ENCODE assay signal across 24 cellular contexts in the genomic region with DNA sequence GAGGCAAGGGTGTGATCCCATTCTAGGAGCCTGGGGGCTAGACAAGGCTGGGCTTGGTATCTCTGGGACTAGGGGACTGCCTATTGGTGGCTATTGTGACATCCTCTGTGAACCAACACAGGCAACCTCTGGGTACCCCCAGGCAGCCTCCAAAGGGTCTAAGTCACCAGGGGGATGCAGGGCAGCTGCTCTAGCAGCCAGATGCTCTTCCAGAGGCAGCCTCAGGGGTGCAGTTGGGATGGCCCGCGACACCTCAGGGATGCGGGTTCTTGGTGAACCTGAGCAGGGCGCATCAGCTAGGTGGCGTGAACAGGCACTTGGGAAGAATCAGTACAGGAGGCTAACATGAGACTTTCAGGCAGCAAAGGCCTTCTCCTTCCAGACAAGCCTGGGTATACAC. TPM values are rescaled to one million over a fixed set of nuclear protein-coding genes. Genes with fewer than 3 reads are reported as not detected.
DNase-seq lines count a peak whose midpoint lies in the region; ATAC-seq, FAIRE-seq and TF ChIP-seq lines count a peak whose summit lies in the region.
"Had no signal": no experiment of that assay in that cellular context is flagged by ENCODE, and none has a peak within 500 bp of the region (broad histone marks: within the 10 kb centered on the region; RNA-seq: fewer than 3 reads in every experiment).

No MANE protein-coding gene starts in this region.

- H3K79me2 ChIP-seq in GM23338 (replicated peaks; ENCODE audit: insufficient read depth) (no peaks in the 10 kb centered on the region), neural progenitor cell (ENCODE audit: low read depth) (no peaks in the 10 kb centered on the region), Karpas-422 (ENCODE audit: low read length) (peaks cover 8% of the 10 kb centered on the region)
- H3K79me2 ChIP-seq: hepatocyte had no signal

- FAIRE-seq in D721Med (lab: Jason Lieb, UNC), result no peak
- FAIRE-seq: islet of Langerhans had no signal

- H3K9me2 ChIP-seq in GM23338 (ENCODE audit: insufficient read depth) (no peaks in the 10 kb centered on the region), Karpas-422 (replicated peaks; ENCODE audit: insufficient read depth, low read length) (no peaks in the 10 kb centered on the region)

- no peak for ATAC-seq in CD4-positive, CD25-positive, alpha-beta regulatory T cell (ENCODE audit: low read depth in 2 of 2)
- ATAC-seq in GM23338, result no peak
- no peak for ATAC-seq in central memory CD8-positive, alpha-beta T cell (replicated peaks; ENCODE audit: extremely low read depth, poor library complexity, severe bottlenecking)
- ATAC-seq: foreskin keratinocyte, left ventricle myocardium superior had no signal

- H3K4me1 ChIP-seq in CD4-positive, CD25-positive, alpha-beta regulatory T cell (ENCODE audit: control insufficient read depth, insufficient read depth, low read length, poor library complexity, severe bottlenecking), result peaks cover 26% of the 10 kb centered on the region
- H3K4me1 ChIP-seq in GM23338 (ENCODE audit: insufficient read depth) (peaks cover 11% of the 10 kb centered on the region), neural progenitor cell (peaks cover 16% of the 10 kb centered on the region), Karpas-422 (ENCODE audit: low read length) (peaks cover 12% of the 10 kb centered on the region)
- H3K4me1 ChIP-seq: foreskin keratinocyte had no signal

- H3K27ac Mint-ChIP-seq in CD4-positive, CD25-positive, alpha-beta regulatory T cell, result peak overlapping the region; percentile 8 to 60 (median 38)
- H3K27ac Mint-ChIP-seq in GM23338, result no peak overlapping the region
- no peak overlapping the region for H3K27ac Mint-ChIP-seq in central memory CD8-positive, alpha-beta T cell (ENCODE audit: low read depth)
- H3K27ac Mint-ChIP-seq in neural progenitor cell, result no peak overlapping the region
- H3K27ac Mint-ChIP-seq: mesothelial cell of epicardium; stimulated activated naive CD8-positive, alpha-beta T cell treated with anti-CD3 and anti-CD28 coated beads, Interleukin-15, Interleukin-2, amounts not matched to agents 100 ng/mL and 50 ng/mL, for 24 hours had no signal

- H3K9ac ChIP-seq in neural progenitor cell (no peak overlapping the region), Karpas-422 (ENCODE audit: low read length) (no peak overlapping the region)

- no peak overlapping the region for H3K27ac ChIP-seq in CD4-positive, CD25-positive, alpha-beta regulatory T cell (ENCODE audit: insufficient read depth, low read length, poor library complexity, severe bottlenecking)
- no peak overlapping the region for H3K27ac ChIP-seq in GM23338 (ENCODE audit: low read depth)
- H3K27ac ChIP-seq in neural progenitor cell, result no peak overlapping the region
- no peak overlapping the region for H3K27ac ChIP-seq in Karpas-422 (ENCODE audit: low read length)
- H3K27ac ChIP-seq: foreskin keratinocyte, hepatocyte had no signal

- H4K20me1 ChIP-seq in GM23338 (replicated peaks; ENCODE audit: insufficient read depth), result no peaks in the 10 kb centered on the region
- H4K20me1 ChIP-seq in neural progenitor cell (ENCODE audit: low read depth), result peaks cover 6% of the 10 kb centered on the region
- no peaks in the 10 kb centered on the region for H4K20me1 ChIP-seq in Karpas-422 (ENCODE audit: insufficient read depth, low read depth, low read length)

- H2AFZ ChIP-seq in GM23338 (no peak overlapping the region), neural progenitor cell (replicated peaks) (no peak overlapping the region), Karpas-422 (ENCODE audit: low read length) (no peak overlapping the region)
- H2AFZ ChIP-seq: hepatocyte had no signal

- no peak overlapping the region for H3K4me3 ChIP-seq in CD4-positive, CD25-positive, alpha-beta regulatory T cell (ENCODE audit: low read depth, low read length)
- H3K4me3 ChIP-seq in GM23338 (no peak overlapping the region), neural progenitor cell (no peak overlapping the region), Karpas-422 (ENCODE audit: low read length) (no peak overlapping the region)
- H3K4me3 ChIP-seq: hepatocyte, tibial nerve had no signal

- peaks cover 16 to 59% (median 27%) of the 10 kb centered on the region in 4 donors for H3K4me1 Mint-ChIP-seq in CD4-positive, CD25-positive, alpha-beta regulatory T cell
- H3K4me1 Mint-ChIP-seq in GM23338, result peaks cover 20% of the 10 kb centered on the region
- H3K4me1 Mint-ChIP-seq in central memory CD8-positive, alpha-beta T cell, result peaks cover 25% of the 10 kb centered on the region
- peaks cover 18% of the 10 kb centered on the region for H3K4me1 Mint-ChIP-seq in neural progenitor cell

- H3K4me2 ChIP-seq in GM23338, result no peak overlapping the region
- no peak overlapping the region for H3K4me2 ChIP-seq in neural progenitor cell
- H3K4me2 ChIP-seq in Karpas-422 (ENCODE audit: low read depth, low read length, poor library complexity, severe bottlenecking), result no peak overlapping the region
- H3K4me2 ChIP-seq: hepatocyte had no signal

- peaks cover 10% of the 10 kb centered on the region; the same call in 1 of the 2 replicates for H3F3A ChIP-seq in GM23338 (replicated peaks; ENCODE audit: low read depth)
- H3F3A ChIP-seq in neural progenitor cell (ENCODE audit: low read depth), result peaks cover 25% of the 10 kb centered on the region

- peaks cover 0 to 1% (median 0%) of the 10 kb centered on the region in 7 donors for H3K9me3 Mint-ChIP-seq in CD4-positive, CD25-positive, alpha-beta regulatory T cell
- H3K9me3 Mint-ChIP-seq in GM23338, result no peaks in the 10 kb centered on the region; the same call in 2 of the 3 replicates
- H3K9me3 Mint-ChIP-seq in central memory CD8-positive, alpha-beta T cell, result no peaks in the 10 kb centered on the region
- H3K9me3 Mint-ChIP-seq in neural progenitor cell, result peaks cover 2% of the 10 kb centered on the region
- H3K9me3 Mint-ChIP-seq: mesothelial cell of epicardium; stimulated activated naive CD8-positive, alpha-beta T cell treated with anti-CD3 and anti-CD28 coated beads, Interleukin-15, Interleukin-2, amounts not matched to agents 100 ng/mL and 50 ng/mL, for 24 hours had no signal

- peaks cover 3% of the 10 kb centered on the region for H3K36me3 ChIP-seq in CD4-positive, CD25-positive, alpha-beta regulatory T cell (ENCODE audit: control insufficient read depth, insufficient read depth, low read length)
- H3K36me3 ChIP-seq in GM23338 (ENCODE audit: insufficient read depth) (no peaks in the 10 kb centered on the region), neural progenitor cell (no peaks in the 10 kb centered on the region), Karpas-422 (ENCODE audit: insufficient read depth, low read length) (no peaks in the 10 kb centered on the region)

- peak overlapping the region; percentile 48 to 86 (median 72) for H3K4me3 Mint-ChIP-seq in CD4-positive, CD25-positive, alpha-beta regulatory T cell
- H3K4me3 Mint-ChIP-seq in GM23338 (peak overlapping the region; percentile 27; the same call in 1 of the 3 replicates), neural progenitor cell (peak overlapping the region; percentile 72)
- peak overlapping the region; percentile 78 for H3K4me3 Mint-ChIP-seq in central memory CD8-positive, alpha-beta T cell
- H3K4me3 Mint-ChIP-seq: mesothelial cell of epicardium; stimulated activated naive CD8-positive, alpha-beta T cell treated with anti-CD3 and anti-CD28 coated beads, Interleukin-15, Interleukin-2, amounts not matched to agents 100 ng/mL and 50 ng/mL, for 24 hours had no signal

- no peaks in the 10 kb centered on the region for H3K27me3 ChIP-seq in CD4-positive, CD25-positive, alpha-beta regulatory T cell (ENCODE audit: control insufficient read depth, insufficient read depth, low read length)
- H3K27me3 ChIP-seq in GM23338 (ENCODE audit: insufficient read depth) (no peaks in the 10 kb centered on the region), neural progenitor cell (no peaks in the 10 kb centered on the region), Karpas-422 (ENCODE audit: low read length) (no peaks in the 10 kb centered on the region)
- H3K27me3 ChIP-seq: foreskin keratinocyte, hepatocyte, tibial nerve had no signal

- TF ChIP-seq CTCF in GM23338 (conservative IDR thresholded peaks at IDR 0.05; ENCODE audit: low read depth in 2 of 2), result no peak
- TF ChIP-seq CTCF in neural progenitor cell (IDR thresholded peaks at IDR 0.05), result no peak
- no peak for TF ChIP-seq CTCF in D721Med (IDR thresholded peaks at IDR 0.05; ENCODE audit: insufficient read depth, missing control alignments)

- no peaks in the 10 kb centered on the region for H3K9me3 ChIP-seq in CD4-positive, CD25-positive, alpha-beta regulatory T cell (ENCODE audit: control insufficient read depth in 2 of 2, low read length in 2 of 2)
- H3K9me3 ChIP-seq in neural progenitor cell (ENCODE audit: low read depth), result no peaks in the 10 kb centered on the region
- no peaks in the 10 kb centered on the region for H3K9me3 ChIP-seq in Karpas-422 (ENCODE audit: low read length)
- H3K9me3 ChIP-seq: tibial nerve had no signal

- peaks cover 4% of the 10 kb centered on the region for H3K36me3 Mint-ChIP-seq in CD4-positive, CD25-positive, alpha-beta regulatory T cell
- H3K36me3 Mint-ChIP-seq in GM23338 (ENCODE audit: low read depth) (peaks cover 18% of the 10 kb centered on the region), neural progenitor cell (peaks cover 24% of the 10 kb centered on the region)
- peaks cover 14% of the 10 kb centered on the region for H3K36me3 Mint-ChIP-seq in central memory CD8-positive, alpha-beta T cell (ENCODE audit: insufficient read depth)

- no peaks in the 10 kb centered on the region for H3K27me3 Mint-ChIP-seq in CD4-positive, CD25-positive, alpha-beta regulatory T cell
- H3K27me3 Mint-ChIP-seq in GM23338 (ENCODE audit: insufficient read depth, low read depth, poor library complexity), result peaks cover 6% of the 10 kb centered on the region
- no peaks in the 10 kb centered on the region for H3K27me3 Mint-ChIP-seq in central memory CD8-positive, alpha-beta T cell
- peaks cover 8% of the 10 kb centered on the region for H3K27me3 Mint-ChIP-seq in neural progenitor cell (ENCODE audit: insufficient read depth, low read depth)
- H3K27me3 Mint-ChIP-seq: stimulated activated naive CD8-positive, alpha-beta T cell treated with anti-CD3 and anti-CD28 coated beads, Interleukin-15, Interleukin-2, amounts not matched to agents 100 ng/mL and 50 ng/mL, for 24 hours had no signal

- no peak for DNase-seq in CD4-positive, CD25-positive, alpha-beta regulatory T cell
- DNase-seq in GM23338 (ENCODE audit: low spot score) (no peak), neural progenitor cell (ENCODE audit: low spot score) (no peak), Karpas-422 (no peak), D721Med (ENCODE audit: insufficient read length, low spot score) (no peak), Ammon's horn (ENCODE audit: low spot score) (no peak), epidermal melanocyte (ENCODE audit: insufficient read length, low spot score) (no peak)
- no peak for DNase-seq in central memory CD8-positive, alpha-beta T cell (ENCODE audit: low spot score in 2 of 2)
- DNase-seq: activated CD4-positive, alpha-beta T cell treated with anti-CD3 and anti-CD28 coated beads, Interleukin-2, amount 50 U/mL, for 1 hour; AML-193; anterior cingulate cortex; Calu3; foreskin keratinocyte; left ventricle myocardium superior; NCI-H1105 treated with DMSO at 0.1 percent for 48 hours; NCI-H446; OCI-M1; SHP77 treated with DMSO at 0.1 percent for 48 hours; stimulated activated CD4-positive, alpha-beta T cell treated with anti-CD3 and anti-CD28 coated beads, Interleukin-4, amount 100 ng/mL, for 1 hour had no signal

RNA-seq across cellular contexts. Expression of a gene that starts 1.6 kb away (rescaled TPM):
- 51.5 TPM for total RNA-seq in CD4-positive, CD25-positive, alpha-beta regulatory T cell
- 10 to 100 TPM; 41.9 to 66.5 (median 62.1) TPM for polyA plus RNA-seq in CD4-positive, CD25-positive, alpha-beta regulatory T cell
- total RNA-seq in GM23338 (2014; rRNA removed; shearing (Covaris generic)), result 12.7 TPM in 2 replicates
- 22.3 and 27.1 TPM in 2 replicates for polyA plus RNA-seq in GM23338 (2016; fragmentation: Nextera tagmentation; extraction: Ambion mirVana)
- 9.4 and 10.4 TPM in 2 replicates for total RNA-seq in neural progenitor cell (ENCODE audit: low replicate concordance)
- total RNA-seq in Karpas-422 (2014; rRNA removed; shearing (Covaris generic); ENCODE audit: low replicate concordance), result 32.8 and 35.6 TPM in 2 replicates

RNA-seq across cellular contexts. Expression of a gene that starts 51.8 kb away (rescaled TPM):
- 16.8 TPM for total RNA-seq in CD4-positive, CD25-positive, alpha-beta regulatory T cell
- 10 to 100 TPM; 61.9 to 80.8 (median 64.6) TPM for polyA plus RNA-seq in CD4-positive, CD25-positive, alpha-beta regulatory T cell
- 28.0 and 47.5 TPM in 2 replicates for total RNA-seq in GM23338 (2014; rRNA removed; shearing (Covaris generic))
- 38.3 and 39.2 TPM in 2 replicates for polyA plus RNA-seq in GM23338 (2016; fragmentation: Nextera tagmentation; extraction: Ambion mirVana)
- total RNA-seq in neural progenitor cell (ENCODE audit: low replicate concordance), result 56.1 and 60.4 TPM in 2 replicates
- 22.2 and 30.5 TPM in 2 replicates for total RNA-seq in Karpas-422 (2014; rRNA removed; shearing (Covaris generic); ENCODE audit: low replicate concordance)

RNA-seq across cellular contexts. Expression of a gene that starts 51.9 kb away (rescaled TPM):
- 70.6 TPM for total RNA-seq in CD4-positive, CD25-positive, alpha-beta regulatory T cell
- polyA plus RNA-seq in CD4-positive, CD25-positive, alpha-beta regulatory T cell, result 100 to 1,000 TPM; 151 to 237 (median 178) TPM
- 126 and 150 TPM in 2 replicates for total RNA-seq in GM23338 (2014; rRNA removed; shearing (Covaris generic))
- 163 and 180 TPM in 2 replicates for polyA plus RNA-seq in GM23338 (2016; fragmentation: Nextera tagmentation; extraction: Ambion mirVana)
- 51.5 and 73.4 TPM in 2 replicates for total RNA-seq in neural progenitor cell (ENCODE audit: low replicate concordance)
- total RNA-seq in Karpas-422 (2014; rRNA removed; shearing (Covaris generic); ENCODE audit: low replicate concordance), result 142 TPM in 2 replicates

Comparison
In these comparisons a context has a peak if more than half of its experiments do, and no peak if none do; other contexts are left out.
1. H3K27ac Mint-ChIP-seq: peak in CD4-positive, CD25-positive, alpha-beta regulatory T cell (3 of 3); none in GM23338 (single experiment), central memory CD8-positive, alpha-beta T cell (single experiment) and neural progenitor cell (single experiment).
2. H3K4me3 Mint-ChIP-seq: peak in every context shown above with its lines; median percentile 78 in central memory CD8-positive, alpha-beta T cell; 72 in CD4-positive, CD25-positive, alpha-beta regulatory T cell; 72 in neural progenitor cell; 27 in GM23338.